ENCODE assay signal across 14 cellular contexts in the genomic region with DNA sequence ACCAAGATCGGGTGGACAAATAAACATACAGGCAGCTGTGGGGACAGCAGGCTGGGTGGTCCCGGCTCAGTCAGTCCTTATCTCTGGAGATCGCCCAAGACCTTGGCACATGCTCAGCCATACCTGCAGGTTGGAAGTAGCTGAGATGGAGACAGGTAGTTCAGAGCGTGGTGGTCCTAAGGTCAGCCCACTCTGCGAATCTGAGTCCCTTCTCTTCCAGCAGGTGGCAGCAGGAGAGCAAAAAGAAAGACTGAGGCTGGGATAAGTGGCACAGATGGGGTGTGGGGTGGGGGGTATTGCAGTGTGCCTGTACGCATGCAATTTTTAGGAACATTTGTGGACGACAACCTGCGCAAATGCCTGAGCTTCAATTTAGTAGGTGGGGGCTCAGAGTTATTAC.
DNase-seq lines count a peak whose midpoint lies in the region; ATAC-seq and TF ChIP-seq lines count a peak whose summit lies in the region.
"Had no signal": no experiment of that assay in that cellular context is flagged by ENCODE, and none has a peak within 500 bp of the region (broad histone marks: within the 10 kb centered on the region; RNA-seq: fewer than 3 reads in every experiment).

No MANE protein-coding gene starts in this region.

- CTCF ChIA-PET in A673 (lab: Charles Lee) (no interaction called here), PC-3 (lab: Charles Lee) (interaction anchor here (0.7 to 0.8 kb wide), 2 partner anchors 43 to 198 kb away, joined by 3 to 4 read pairs; no protein-coding TSS in a partner anchor)

- H3K36me3 ChIP-seq in A673 (ENCODE audit: insufficient read depth, low read length, poor library complexity, severe bottlenecking) (no peaks in the 10 kb centered on the region), PC-3 (ENCODE audit: low read depth, low read length) (no peaks in the 10 kb centered on the region)
- H3K36me3 ChIP-seq: esophagus muscularis mucosa, lower lobe of right lung had no signal

- H3K4me2 ChIP-seq in PC-3 (ENCODE audit: low read length), result no peak overlapping the region

- no peak overlapping the region for H3K4me3 ChIP-seq in A673 (ENCODE audit: low read depth, low read length, poor library complexity, severe bottlenecking)
- H3K4me3 ChIP-seq in GM12875 (ENCODE audit: low read depth, low read length), result no peak overlapping the region
- no peak overlapping the region for H3K4me3 ChIP-seq in PC-3 (ENCODE audit: low read length)
- H3K4me3 ChIP-seq: esophagus muscularis mucosa, lower lobe of right lung had no signal

- no peaks in the 10 kb centered on the region for H3K27me3 ChIP-seq in A673 (replicated peaks; ENCODE audit: insufficient read depth, low read depth, low read length, poor library complexity)
- no peaks in the 10 kb centered on the region for H3K27me3 ChIP-seq in PC-3 (ENCODE audit: low read length)
- H3K27me3 ChIP-seq: esophagus muscularis mucosa had no signal

- TF ChIP-seq CTCF in A673 (conservative IDR thresholded peaks at IDR 0.05; ENCODE audit: low read depth, low read length) (peak; percentile 68), GM12875 (IDR thresholded peaks at IDR 0.05; ENCODE audit: borderline replicate concordance, insufficient read depth, low read depth, low read length) (peak; percentile 48; the same call in 1 of the 2 replicates), PC-3 (conservative IDR thresholded peaks at IDR 0.05; ENCODE audit: low read depth, low read length) (peak; percentile 86)

- ATAC-seq in PC-3 (peak; percentile 43; the same call in 1 of the 2 replicates), HG03342 (IDR thresholded peaks at IDR 0.05; ENCODE audit: unreplicated experiment) (no peak)
- ATAC-seq: lower lobe of right lung had no signal

- H3K79me2 ChIP-seq in PC-3 (ENCODE audit: low read length), result no peaks in the 10 kb centered on the region

- H4K20me1 ChIP-seq in PC-3 (ENCODE audit: low read length), result no peaks in the 10 kb centered on the region

- DNase-seq in A673 (ENCODE audit: low spot score) (peak; percentile 31), PC-3 (peak; percentile 44), erythroblast (lab: John Stamatoyannopoulos, UW) (peak; percentile 26 to 41), ureter (ENCODE audit: low spot score) (no peak), EL (no peak)
- no peak for DNase-seq in stimulated activated CD4-positive, alpha-beta T cell treated with anti-CD3 and anti-CD28 coated beads, Interleukin-2, amount 100 ng/mL, for 48 hours
- DNase-seq: activated CD4-positive, alpha-beta T cell treated with anti-CD3 and anti-CD28 coated beads, Interleukin-2, amount 50 U/mL, for 48 hours; CD4-positive, alpha-beta T cell; lower lobe of right lung; NCI-H1417 treated with DMSO at 0.1 percent for 48 hours; retina had no signal

- H3K27ac ChIP-seq in A673 (ENCODE audit: low read depth, low read length, poor library complexity, severe bottlenecking) (no peak overlapping the region), PC-3 (ENCODE audit: low read length) (no peak overlapping the region)
- H3K27ac ChIP-seq: esophagus muscularis mucosa, lower lobe of right lung had no signal

- intact Hi-C loops in A673 (cut with micrococcal nuclease; ENCODE audit: unreplicated experiment), result loop anchor here (5.0 kb wide), 1 partner anchor 187 kb away; no protein-coding TSS in a partner anchor
- intact Hi-C loops in PC-3 (cut with micrococcal nuclease), result loop anchor here (1.0 kb wide), 2 partner anchors 44 to 185 kb away; no protein-coding TSS in a partner anchor

- H3F3A ChIP-seq in PC-3 (ENCODE audit: low read length, unreplicated experiment), result no peaks in the 10 kb centered on the region

- no peaks in the 10 kb centered on the region for H3K9me2 ChIP-seq in PC-3 (replicated peaks; ENCODE audit: low read length)

- H3K4me1 ChIP-seq in A673 (ENCODE audit: insufficient read depth, low read length, poor library complexity, severe bottlenecking) (no peaks in the 10 kb centered on the region), PC-3 (ENCODE audit: insufficient read depth, low read length) (no peaks in the 10 kb centered on the region)
- H3K4me1 ChIP-seq: esophagus muscularis mucosa, lower lobe of right lung had no signal

- POLR2A ChIA-PET in A673 (lab: Charles Lee; ENCODE audit: low non-redundant PET), result no interaction called here
- POLR2A ChIA-PET in PC-3 (lab: Charles Lee; ENCODE audit: unreplicated experiment), result no interaction called here

- TF ChIP-seq POLR2A in erythroblast (IDR thresholded peaks at IDR 0.05; ENCODE audit: low read length), result no peak

- no TSS peak for BruUV-seq in A673 (replicated peaks; lab: Mats Ljungman, UMichigan)
- no TSS peak for BruUV-seq in PC-3 (replicated peaks; lab: Mats Ljungman, UMichigan)

- H3K9me3 ChIP-seq in A673 (ENCODE audit: low read depth, low read length, poor library complexity, severe bottlenecking) (no peaks in the 10 kb centered on the region), PC-3 (ENCODE audit: low read length) (no peaks in the 10 kb centered on the region)
- H3K9me3 ChIP-seq: esophagus muscularis mucosa, lower lobe of right lung had no signal

- no peak overlapping the region for H2AFZ ChIP-seq in PC-3 (ENCODE audit: low read length)

- no peak overlapping the region for H3K9ac ChIP-seq in PC-3 (ENCODE audit: low read length)

Comparison
In these comparisons a context has a peak if more than half of its experiments do, and no peak if none do; other contexts are left out.
1. DNase-seq: peak in A673 (single experiment), PC-3 (single experiment) and erythroblast (2 of 2); none in stimulated activated CD4-positive, alpha-beta T cell treated with anti-CD3 and anti-CD28 coated beads, Interleukin-2, amount 100 ng/mL, for 48 hours (0 of 2), ureter (single experiment) and EL (single experiment).
2. Peak in every context shown above with its lines, with median percentiles within 50 percentile points of each other: CTCF ChIP-seq.